20 cellular contexts compared by ENCODE assay signal in the genomic region with DNA sequence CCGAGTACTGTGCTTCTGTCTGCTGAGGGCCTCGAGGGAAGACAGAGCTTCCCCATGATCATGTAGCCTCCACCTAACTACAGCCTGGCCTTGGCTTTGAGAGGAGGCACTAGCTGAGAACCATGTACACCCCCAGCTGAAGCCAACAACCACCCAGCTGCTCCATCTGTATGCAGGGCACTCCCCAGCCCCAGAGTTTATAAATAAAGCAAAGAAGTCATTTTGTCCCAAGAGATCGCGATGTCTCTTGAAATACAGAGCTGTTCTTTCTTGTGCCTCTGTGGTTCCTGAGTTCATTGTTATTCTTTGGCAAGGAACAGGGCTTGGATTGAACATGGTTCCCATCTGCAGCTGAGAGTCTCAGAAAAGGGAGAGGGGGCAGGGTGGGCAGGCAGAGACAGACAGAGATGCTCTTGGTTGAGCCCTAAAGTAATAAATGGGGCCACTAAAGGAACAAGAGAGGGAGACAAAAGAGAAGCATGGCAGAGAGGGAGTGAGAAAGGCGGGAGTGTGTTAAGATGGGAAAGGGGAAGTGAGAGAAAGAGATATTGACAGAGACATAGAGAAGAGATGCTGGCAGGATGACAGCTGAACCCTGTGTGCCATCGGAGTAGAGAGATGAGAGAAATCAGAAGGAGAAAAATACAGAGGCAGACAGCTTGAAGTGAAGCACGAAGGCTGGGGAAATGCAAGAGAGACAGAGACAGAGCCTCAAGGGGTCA.
DNase-seq lines count a peak whose midpoint lies in the region; ATAC-seq lines count a peak whose summit lies in the region.
"Had no signal": no experiment of that assay in that cellular context is flagged by ENCODE, and none has a peak within 500 bp of the region (broad histone marks: within the 10 kb centered on the region; RNA-seq: fewer than 3 reads in every experiment).

No MANE protein-coding gene starts in this region.

- peak; percentile 88 for DNase-seq in Ammon's horn (ENCODE audit: low spot score)
- peak; percentile 35 for DNase-seq in RPMI8226
- DNase-seq in medulla oblongata (ENCODE audit: extremely low spot score), result peak; percentile 88
- no peak for DNase-seq in NCI-H2171 (lab: John Stamatoyannopoulos, UW)
- DNase-seq: activated CD4-positive, CD25-positive, alpha-beta regulatory T cell treated with anti-CD3 and anti-CD28 coated beads, Interleukin-2, amount 50 U/mL, for 72 hours; activated naive CD8-positive, alpha-beta T cell treated with anti-CD3 and anti-CD28 coated beads, Interleukin-2, amount 10 ng/mL, durations not matched to agents 7 days and 5 days; esophagus squamous epithelium; immature natural killer cell; mesendoderm; NCI-H1105 treated with DMSO at 0.1 percent for 48 hours; NCI-H2107; NCI-H524 treated with DMSO at 0.1 percent for 48 hours; SK-N-SH; T1000; testis had no signal

- ATAC-seq in GM21786 (IDR thresholded peaks at IDR 0.05; ENCODE audit: unreplicated experiment), result peak; percentile 49
- no peak for ATAC-seq in GM21528 (IDR thresholded peaks at IDR 0.05; ENCODE audit: low FRiP score, unreplicated experiment)
- ATAC-seq in esophagus mucosa, result no peak
- ATAC-seq in GM19035 (IDR thresholded peaks at IDR 0.05; ENCODE audit: unreplicated experiment), result no peak
- ATAC-seq: HCT116 had no signal
